1 cellular context compared by ENCODE assay signal in genomic region chr10:21744223-21744622, GRCh38.
TF ChIP-seq lines count a peak whose summit lies in the region.

No MANE protein-coding gene starts in this region.

TF ChIP-seq in HepG2, 621 proteins besides CTCF, POLR2A, EP300 and RAD21:
- peak; percentile 24 for TF ChIP-seq AGO2 (optimal IDR thresholded peaks at IDR 0.05; ENCODE audit: low read depth, low read length)
- no peak for TF ChIP-seq ZNF292 (CRISPR knock-in tag; IDR thresholded peaks at IDR 0.05; ENCODE audit: borderline replicate concordance, low read depth)
TF ChIP-seq in HepG2: peak in this region for 1.
